ENCODE assay signal across 17 cellular contexts in the genomic region with DNA sequence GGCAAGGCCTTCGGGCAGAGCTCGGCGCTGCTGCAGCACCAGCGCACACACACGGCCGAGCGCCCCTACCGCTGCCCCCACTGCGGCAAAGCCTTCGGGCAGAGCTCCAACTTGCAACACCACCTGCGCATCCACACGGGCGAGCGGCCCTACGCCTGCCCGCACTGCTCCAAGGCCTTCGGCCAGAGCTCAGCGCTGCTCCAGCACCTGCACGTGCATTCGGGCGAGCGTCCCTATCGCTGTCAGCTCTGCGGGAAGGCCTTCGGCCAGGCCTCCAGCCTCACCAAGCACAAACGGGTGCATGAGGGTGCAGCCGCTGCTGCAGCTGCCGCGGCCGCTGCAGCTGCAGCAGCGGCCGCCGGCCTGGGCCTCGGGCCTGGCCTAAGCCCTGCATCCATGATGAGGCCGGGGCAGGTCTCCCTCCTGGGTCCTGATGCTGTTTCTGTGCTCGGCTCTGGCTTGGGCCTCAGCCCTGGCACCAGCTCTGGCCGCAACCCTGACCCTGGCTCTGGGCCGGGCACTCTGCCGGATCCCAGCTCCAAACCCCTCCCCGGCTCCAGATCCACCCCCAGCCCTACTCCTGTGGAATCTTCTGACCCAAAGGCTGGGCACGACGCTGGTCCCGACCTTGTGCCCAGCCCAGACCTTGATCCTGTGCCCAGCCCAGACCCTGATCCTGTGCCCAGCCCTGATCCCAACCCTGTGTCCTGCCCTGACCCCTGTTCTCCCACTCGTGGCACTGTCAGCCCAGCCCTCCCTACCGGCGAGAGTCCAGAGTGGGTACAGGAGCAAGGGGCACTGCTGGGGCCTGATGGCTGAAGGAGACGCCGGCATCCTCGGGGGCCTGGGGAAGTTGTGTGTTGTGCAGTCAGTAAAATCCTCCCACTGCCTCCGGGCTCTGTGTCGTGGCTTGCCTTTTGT. TPM values are rescaled to one million over a fixed set of nuclear protein-coding genes. Genes with fewer than 3 reads are reported as not detected.
A peak's percentile ranks its signal among the peaks of the same experiment; 100 is the strongest.
DNase-seq lines count a peak whose midpoint lies in the region; ATAC-seq and TF ChIP-seq lines count a peak whose summit lies in the region.
"Had no signal": no experiment of that assay in that cellular context is flagged by ENCODE, and none has a peak within 500 bp of the region (broad histone marks: within the 10 kb centered on the region; RNA-seq: fewer than 3 reads in every experiment).

No MANE protein-coding gene starts in this region.

- no peak overlapping the region for H3K9ac ChIP-seq in IMR-90 (ENCODE audit: low read depth, low read length)
- H3K9ac ChIP-seq: KMS-11 had no signal

- H2BK120ac ChIP-seq in IMR-90 (ENCODE audit: low read depth, low read length), result no peak overlapping the region

- intact Hi-C loops in IMR-90 (cut with micrococcal nuclease), result no loop called here
- intact Hi-C loops in ovary (cut with DNase I), result loop anchor here in 1 of 4 donors (10.0 kb wide), 1 partner anchor 126 kb away; no protein-coding TSS in a partner anchor
- intact Hi-C loops in sigmoid colon (cut with DNase I), result loop anchor here (5.0 kb wide), 1 partner anchor 123 kb away; no protein-coding TSS in a partner anchor

- H3K4me3 ChIP-seq in IMR-90 (ENCODE audit: insufficient read depth, low read depth, low read length) (no peak overlapping the region), ovary (no peak overlapping the region), sigmoid colon (no peak overlapping the region)
- H3K4me3 ChIP-seq: GM23338, MG63, SJCRH30 had no signal

- H3K23ac ChIP-seq in IMR-90 (ENCODE audit: low read depth, low read length), result no peak overlapping the region

- peaks cover 7% of the 10 kb centered on the region; the same call in 1 of the 2 replicates for H3K9me1 ChIP-seq in IMR-90 (ENCODE audit: insufficient read depth, low read length)

- H3K27me3 ChIP-seq in IMR-90 (ENCODE audit: control insufficient read depth, insufficient read depth, low read length) (no peaks in the 10 kb centered on the region), ovary (no peaks in the 10 kb centered on the region), sigmoid colon (no peaks in the 10 kb centered on the region)
- H3K27me3 ChIP-seq: MG63, SJCRH30 had no signal

- H2AK5ac ChIP-seq in IMR-90 (ENCODE audit: low read depth, low read length), result no peak overlapping the region

- H3K36me3 ChIP-seq in IMR-90 (ENCODE audit: control insufficient read depth, insufficient read depth, low read length) (peaks cover 15% of the 10 kb centered on the region; the same call in 1 of the 2 replicates), ovary (no peaks in the 10 kb centered on the region), sigmoid colon (peaks cover 10 to 28% (median 15%) of the 10 kb centered on the region in 4 donors)
- H3K36me3 ChIP-seq: MG63, SJCRH30 had no signal

- no peak overlapping the region for H2AK9ac ChIP-seq in IMR-90 (replicated peaks; ENCODE audit: low read depth, low read length, poor library complexity)

- no peak overlapping the region for H2BK5ac ChIP-seq in IMR-90 (ENCODE audit: low read depth, low read length, poor library complexity, severe bottlenecking)

- no peak overlapping the region for H4K91ac ChIP-seq in IMR-90 (ENCODE audit: insufficient read depth, low read depth, low read length)

- TF ChIP-seq RAD21 in IMR-90 (IDR thresholded peaks at IDR 0.05; ENCODE audit: low read length), result no peak

- no peak overlapping the region for H3K27ac ChIP-seq in IMR-90 (ENCODE audit: insufficient read depth, low read length)
- H3K27ac ChIP-seq in ovary, result no peak overlapping the region
- H3K27ac ChIP-seq in sigmoid colon, result peak overlapping the region in 1 of 4 donors; percentile 29
- H3K27ac ChIP-seq: KMS-11, SJCRH30 had no signal

- H3K9me3 ChIP-seq in IMR-90 (ENCODE audit: control insufficient read depth, insufficient read depth, low read length) (no peaks in the 10 kb centered on the region), ovary (no peaks in the 10 kb centered on the region), sigmoid colon (no peaks in the 10 kb centered on the region)
- H3K9me3 ChIP-seq: MG63, SJCRH30 had no signal

- H4K8ac ChIP-seq in IMR-90 (ENCODE audit: low read depth in 2 of 2, low read length in 2 of 2), result no peak overlapping the region

- WGBS in IMR-90 (ENCODE audit: extremely low coverage in 2 of 2, insufficient read length in 1 of 2), 2 experiments, result 97% methylated on average over 23 of the region's 51 CpGs; no CpG with 5 or more reads in 1 of the 2 experiments
- whole genome bisulfite sequencing in ovary, 3 donors, result 73 to 82% (median 77%) methylated on average over 49 to 51 of the region's 51 CpGs
- 90 to 94% methylated on average over 51 of the region's 51 CpGs for WGBS in sigmoid colon, 2 donors

- DNase-seq in IMR-90, result no peak
- peak in 43 of 58 donors; percentile 6 to 72 (median 39) for DNase-seq in anterior cingulate cortex (lab: John Stamatoyannopoulos, UW)
- peak; percentile 92 for DNase-seq in left lobe of liver (ENCODE audit: low spot score)
- peak in 3 of 5 donors; percentile 42 to 61 (median 43) for DNase-seq in ovary
- no peak for DNase-seq in A172 (ENCODE audit: low spot score)
- DNase-seq in sigmoid colon, result no peak
- DNase-seq in dedifferentiated amniotic fluid mesenchymal stem cell (ENCODE audit: extremely low spot score), result no peak
- DNase-seq: CD8-positive, alpha-beta T cell; GF-D8; MG63; NCI-H1105 treated with DMSO at 0.1 percent for 48 hours; NCI-H187; NCI-H510A; SJCRH30 had no signal

- no peak overlapping the region for H3K56ac ChIP-seq in IMR-90 (ENCODE audit: extremely low read depth, insufficient read depth, low read length)

- no peak overlapping the region for H3K14ac ChIP-seq in IMR-90 (replicated peaks; ENCODE audit: low read depth, low read length)

- H2BK15ac ChIP-seq in IMR-90 (ENCODE audit: low read depth, low read length), result no peak overlapping the region

- H3K18ac ChIP-seq in IMR-90 (ENCODE audit: low read depth, low read length), result no peak overlapping the region

- H4K5ac ChIP-seq in IMR-90 (ENCODE audit: low read depth, low read length), result no peak overlapping the region

- no peak for TF ChIP-seq POLR2A in IMR-90 (IDR thresholded peaks at IDR 0.05; ENCODE audit: low read depth, low read length)
- TF ChIP-seq POLR2A in ovary (IDR thresholded peaks at IDR 0.05), result no peak
- TF ChIP-seq POLR2A in sigmoid colon (IDR thresholded peaks at IDR 0.05), result no peak

- peak overlapping the region; percentile 11 for H2AFZ ChIP-seq in IMR-90 (replicated peaks; ENCODE audit: low read length, poor library complexity)
- H2AFZ ChIP-seq: GM23338 had no signal

- BruUV-seq in IMR-90 (replicated peaks; lab: Mats Ljungman, UMichigan), result no TSS peak

- dilution Hi-C loops in IMR-90 (cut with HindIII; ENCODE audit: low sequenced_read_pairs, unreplicated experiment), result no loop called here

- H3K4me1 ChIP-seq in IMR-90 (ENCODE audit: control insufficient read depth, insufficient read depth, low read length) (peaks cover 11% of the 10 kb centered on the region), ovary (ENCODE audit: insufficient read depth) (peaks cover 16% of the 10 kb centered on the region), sigmoid colon (peaks cover 0 to 48% (median 39%) of the 10 kb centered on the region in 4 donors)

- TF ChIP-seq EP300 in ovary (IDR thresholded peaks at IDR 0.05) (no peak), sigmoid colon (IDR thresholded peaks at IDR 0.05) (no peak)

- peaks cover 20 to 46% of the 10 kb centered on the region in 2 experiments for H3K79me1 ChIP-seq in IMR-90 (ENCODE audit: low read depth in 1 of 2, low read length in 2 of 2)

- H3K4ac ChIP-seq in IMR-90 (ENCODE audit: low read depth, low read length), result no peak overlapping the region

- no peak overlapping the region for H3K4me2 ChIP-seq in IMR-90 (ENCODE audit: low read depth, low read length)
- H3K4me2 ChIP-seq: GM23338, KMS-11 had no signal

- H4K20me1 ChIP-seq in IMR-90 (ENCODE audit: insufficient read depth, low read length), result no peaks in the 10 kb centered on the region

- POLR2A ChIA-PET in IMR-90 (lab: Charles Lee; ENCODE audit: unreplicated experiment), result no interaction called here

- in situ Hi-C loops in IMR-90 (cut with MboI; ENCODE audit: low sequenced_read_pairs), result no loop called here

- TF ChIP-seq CTCF in IMR-90 (conservative IDR thresholded peaks at IDR 0.05; ENCODE audit: low read depth, low read length) (no peak), ovary (IDR thresholded peaks at IDR 0.05) (no peak), sigmoid colon (IDR thresholded peaks at IDR 0.05) (no peak)

- no peak for ATAC-seq in IMR-90 (ENCODE audit: low read depth)
- ATAC-seq in left lobe of liver, result peak; percentile 78
- no peak for ATAC-seq in HG03460 (IDR thresholded peaks at IDR 0.05; ENCODE audit: unreplicated experiment)
- ATAC-seq: CD8-positive, alpha-beta T cell; GM23338 had no signal

- CTCF ChIA-PET in IMR-90 (lab: Yijun Ruan, JAX), result no interaction called here

- H2BK20ac ChIP-seq in IMR-90 (ENCODE audit: low read depth, low read length), result no peak overlapping the region

RNA-seq across cellular contexts. Expression of a gene that starts 2.0 kb away (rescaled TPM):
- total RNA-seq in IMR-90 (2012; rRNA removed) (2.5 and 3.4 TPM in 2 replicates), left lobe of liver (25.7 TPM), ovary (10 to 100 TPM in 6 of 7 donors, 1 to 10 TPM in 1; 9.2 to 18.9 (median 13.6) TPM), sigmoid colon (10 to 100 TPM; 15.5 to 21.3 (median 17.1) TPM)
- polyA plus RNA-seq in IMR-90 (2012; rRNA removed) (19.6 and 24.3 TPM in 2 replicates), ovary (10 to 100 TPM in 1 of 2 donors, 1 to 10 TPM in 1; 6.1 to 20.4 TPM), sigmoid colon (10 to 100 TPM; 16.0 to 23.7 (median 16.8) TPM)
- polyA plus RNA-seq in IMR-90 (2012; cell fraction: cytosol; rRNA removed), result 13.9 and 26.7 TPM in 2 replicates
- 48.5 and 136 TPM in 2 replicates for polyA plus RNA-seq in IMR-90 (2012; cell fraction: nucleus; rRNA removed; ENCODE audit: low replicate concordance)
- 3.1 and 5.0 TPM in 2 replicates for total RNA-seq in A172 (2014; rRNA removed; shearing (Covaris generic))

RNA-seq across cellular contexts. Expression of a gene that starts 4.5 kb away (rescaled TPM):
- 5.4 and 9.2 TPM in 2 replicates for total RNA-seq in IMR-90 (2012; rRNA removed)
- polyA plus RNA-seq in IMR-90 (2012; rRNA removed), result 30.7 and 34.9 TPM in 2 replicates
- polyA plus RNA-seq in IMR-90 (2012; cell fraction: cytosol; rRNA removed), result 43.8 and 60.5 TPM in 2 replicates
- polyA plus RNA-seq in IMR-90 (2012; cell fraction: nucleus; rRNA removed; ENCODE audit: low replicate concordance), result 19.3 and 34.2 TPM in 2 replicates
- total RNA-seq in left lobe of liver, result 31.3 TPM
- total RNA-seq in ovary, result 100 to 1,000 TPM in 2 of 7 donors, 10 to 100 TPM in 5; 55.0 to 112 (median 88.2) TPM
- 10 to 100 TPM in 1 of 2 donors, 1 to 10 TPM in 1; 9.2 to 91.7 TPM for polyA plus RNA-seq in ovary
- 47.8 and 72.7 TPM in 2 replicates for total RNA-seq in A172 (2014; rRNA removed; shearing (Covaris generic))
- 100 to 1,000 TPM in 1 of 4 donors, 10 to 100 TPM in 3; 64.5 to 120 (median 69.6) TPM for total RNA-seq in sigmoid colon
- 10 to 100 TPM; 29.3 to 52.9 (median 31.9) TPM for polyA plus RNA-seq in sigmoid colon

RNA-seq across cellular contexts. Expression of a gene that starts 15.1 kb away (rescaled TPM):
- total RNA-seq in IMR-90 (2012; rRNA removed) (17.9 and 20.0 TPM in 2 replicates), left lobe of liver (57.9 TPM), ovary (10 to 100 TPM; 31.0 to 69.1 (median 60.1) TPM), sigmoid colon (10 to 100 TPM; 35.2 to 77.0 (median 44.1) TPM)
- polyA plus RNA-seq in IMR-90 (2012; rRNA removed) (52.7 and 55.6 TPM in 2 replicates), ovary (10 to 100 TPM; 19.0 to 30.6 TPM), sigmoid colon (10 to 100 TPM; 13.6 to 76.3 (median 15.0) TPM)
- polyA plus RNA-seq in IMR-90 (2012; cell fraction: cytosol; rRNA removed), result 58.3 and 81.7 TPM in 2 replicates
- 105 and 216 TPM in 2 replicates for polyA plus RNA-seq in IMR-90 (2012; cell fraction: nucleus; rRNA removed; ENCODE audit: low replicate concordance)
- 105 and 138 TPM in 2 replicates for total RNA-seq in A172 (2014; rRNA removed; shearing (Covaris generic))

RNA-seq across cellular contexts. Expression of a gene that starts 31.6 kb away (rescaled TPM):
- 0.72 and 1.1 TPM in 2 replicates for total RNA-seq in IMR-90 (2012; rRNA removed)
- polyA plus RNA-seq in IMR-90 (2012; rRNA removed), result 1.7 and 1.9 TPM in 2 replicates
- polyA plus RNA-seq in IMR-90 (2012; cell fraction: cytosol; rRNA removed), result 2.8 and 3.6 TPM in 2 replicates
- polyA plus RNA-seq in IMR-90 (2012; cell fraction: nucleus; rRNA removed; ENCODE audit: low replicate concordance), result 0.76 and 2.7 TPM in 2 replicates
- total RNA-seq in left lobe of liver, result 16.5 TPM
- 1 to 10 TPM; 2.8 to 5.1 (median 3.7) TPM for total RNA-seq in ovary
- polyA plus RNA-seq in ovary, result 1 to 10 TPM in 1 of 2 donors, under 1 TPM in 1; 0.40 to 6.0 TPM
- total RNA-seq in A172 (2014; rRNA removed; shearing (Covaris generic)), result 3.0 and 6.7 TPM in 2 replicates
- total RNA-seq in sigmoid colon, result 1 to 10 TPM in 3 of 4 donors, not detected in 1; 2.3 to 4.8 (median 3.6) TPM
- polyA plus RNA-seq in sigmoid colon, result 10 to 100 TPM in 1 of 3 donors, 1 to 10 TPM in 2; 5.4 to 12.3 (median 6.6) TPM
- total RNA-seq: CD8-positive, alpha-beta T cell; SJCRH30 had no signal

Comparison
In these comparisons a context has a peak if more than half of its experiments do, and no peak if none do; other contexts are left out.
1. DNase-seq: peak in anterior cingulate cortex (43 of 58), left lobe of liver (single experiment) and ovary (3 of 5); none in IMR-90 (single experiment), A172 (single experiment), sigmoid colon (single experiment) and dedifferentiated amniotic fluid mesenchymal stem cell (single experiment).